26 cellular contexts compared by ENCODE assay signal in the genomic region with DNA sequence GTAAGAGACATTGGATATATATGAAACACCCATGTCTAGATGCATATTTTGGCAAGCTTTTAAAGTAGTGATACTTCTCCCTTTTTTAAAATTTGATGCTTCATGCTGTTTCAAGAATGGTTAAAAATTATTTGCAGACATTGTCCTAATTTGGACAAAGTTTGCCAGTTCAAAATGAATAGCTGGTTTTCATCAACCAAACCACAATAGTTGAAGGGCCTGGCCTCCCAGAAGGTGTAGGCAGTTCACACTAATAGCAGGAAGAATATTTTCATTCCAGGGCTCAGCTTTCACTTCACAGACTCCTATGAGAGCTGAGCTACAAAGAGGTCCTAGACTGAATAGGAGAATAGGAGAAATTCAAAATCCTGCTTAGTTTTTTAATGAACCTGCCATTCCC.
"Had no signal": no experiment of that assay in that cellular context is flagged by ENCODE, and none has a peak within 500 bp of the region (broad histone marks: within the 10 kb centered on the region; RNA-seq: fewer than 3 reads in every experiment).

No MANE protein-coding gene starts in this region.

- H3K4me1 ChIP-seq: parathyroid adenoma, psoas muscle, spleen, testis, uterus had no signal

- H3K4me3 Mint-ChIP-seq: activated B cell treated with CpG ODN at 0.5 μM for 24 hours; activated CD8-positive, alpha-beta memory T cell treated with anti-CD3 and anti-CD28 coated beads, Interleukin-2, amount 10 ng/mL, durations not matched to agents 7 days and 5 days; activated CD8-positive, alpha-beta T cell treated with anti-CD3 and anti-CD28 coated beads, Interleukin-2, amount 10 ng/mL, durations not matched to agents 7 days and 5 days; activated naive CD4-positive, alpha-beta T cell treated with anti-CD3 and anti-CD28 coated beads, Interleukin-2, amount 50 U/mL, for 24 hours; activated naive CD8-positive, alpha-beta T cell treated with anti-CD3 and anti-CD28 coated beads, Interleukin-2, amount 50 U/mL, for 24 hours; endodermal cell; naive thymus-derived CD4-positive, alpha-beta T cell; neural crest cell; type B pancreatic cell had no signal

- H3K36me3 ChIP-seq: cardiac muscle cell, spleen, uterus had no signal

- H3K79me2 ChIP-seq: parathyroid adenoma had no signal

- H3K9me3 ChIP-seq: psoas muscle, spleen, testis, uterus had no signal

- H3K4me1 Mint-ChIP-seq: activated B cell treated with CpG ODN at 0.5 μM for 24 hours; activated CD8-positive, alpha-beta memory T cell treated with anti-CD3 and anti-CD28 coated beads, Interleukin-2, amount 10 ng/mL, durations not matched to agents 7 days and 5 days; activated naive CD4-positive, alpha-beta T cell treated with anti-CD3 and anti-CD28 coated beads, Interleukin-2, amount 50 U/mL, for 24 hours; activated naive CD8-positive, alpha-beta T cell treated with anti-CD3 and anti-CD28 coated beads, Interleukin-2, amount 50 U/mL, for 24 hours; endodermal cell; naive thymus-derived CD4-positive, alpha-beta T cell had no signal

- H3K27ac ChIP-seq: cardiac muscle cell, parathyroid adenoma, psoas muscle, spleen, testis, uterus had no signal

- H3K4me3 ChIP-seq: cardiac muscle cell, psoas muscle, spleen, testis, uterus had no signal

- H3K27ac Mint-ChIP-seq: activated B cell treated with CpG ODN at 0.5 μM for 24 hours; activated CD8-positive, alpha-beta memory T cell treated with anti-CD3 and anti-CD28 coated beads, Interleukin-2, amount 10 ng/mL, durations not matched to agents 7 days and 5 days; activated CD8-positive, alpha-beta T cell treated with anti-CD3 and anti-CD28 coated beads, Interleukin-2, amount 10 ng/mL, durations not matched to agents 7 days and 5 days; activated naive CD4-positive, alpha-beta T cell treated with anti-CD3 and anti-CD28 coated beads, Interleukin-2, amount 50 U/mL, for 24 hours; activated naive CD8-positive, alpha-beta T cell treated with anti-CD3 and anti-CD28 coated beads, Interleukin-2, amount 50 U/mL, for 24 hours; activated T-helper 2 cell treated with anti-CD3 and anti-CD28 coated beads, Interferon-gamma antibody, Interleukin-2, Interleukin-4, amounts not matched to agents 10 μg/mL and 5 μg/mL and 100 μg/mL, durations not matched to agents 14 hours and 24 hours and 36 hours; endodermal cell; naive thymus-derived CD4-positive, alpha-beta T cell; type B pancreatic cell had no signal

- H3K36me3 Mint-ChIP-seq: activated CD8-positive, alpha-beta memory T cell treated with anti-CD3 and anti-CD28 coated beads, Interleukin-2, amount 10 ng/mL, durations not matched to agents 7 days and 5 days; activated naive CD4-positive, alpha-beta T cell treated with anti-CD3 and anti-CD28 coated beads, Interleukin-2, amount 50 U/mL, for 24 hours; brain; naive thymus-derived CD4-positive, alpha-beta T cell; type B pancreatic cell had no signal

- H3K9me3 Mint-ChIP-seq: activated B cell treated with CpG ODN at 0.5 μM for 24 hours; activated naive CD4-positive, alpha-beta T cell treated with anti-CD3 and anti-CD28 coated beads, Interleukin-2, amount 50 U/mL, for 24 hours; activated naive CD8-positive, alpha-beta T cell treated with anti-CD3 and anti-CD28 coated beads, Interleukin-2, amount 50 U/mL, for 24 hours; activated T-helper 2 cell treated with anti-CD3 and anti-CD28 coated beads, Interferon-gamma antibody, Interleukin-2, Interleukin-4, amounts not matched to agents 10 μg/mL and 5 μg/mL and 100 μg/mL, durations not matched to agents 14 hours and 24 hours and 36 hours; endodermal cell; neural crest cell; type B pancreatic cell had no signal

- ATAC-seq: activated CD8-positive, alpha-beta memory T cell treated with anti-CD3 and anti-CD28 coated beads, Interleukin-2, amount 10 ng/mL, durations not matched to agents 7 days and 5 days; activated CD8-positive, alpha-beta T cell treated with anti-CD3 and anti-CD28 coated beads, Interleukin-2, amount 10 ng/mL, durations not matched to agents 7 days and 5 days; activated naive CD8-positive, alpha-beta T cell treated with anti-CD3 and anti-CD28 coated beads, Interleukin-2, amount 50 U/mL, for 24 hours; esophagus mucosa; left ventricle myocardium superior; naive thymus-derived CD4-positive, alpha-beta T cell; psoas muscle; stimulated activated naive CD8-positive, alpha-beta T cell treated with anti-CD3 and anti-CD28 coated beads, Interleukin-15, Interleukin-2, amounts not matched to agents 100 U/mL and 50 U/mL, for 24 hours had no signal

- H3K27me3 Mint-ChIP-seq: activated B cell treated with CpG ODN at 0.5 μM for 24 hours, brain, type B pancreatic cell had no signal

- DNase-seq: activated B cell treated with CpG ODN at 0.5 μM for 24 hours; activated CD8-positive, alpha-beta memory T cell treated with anti-CD3 and anti-CD28 coated beads, Interleukin-2, amount 10 ng/mL, durations not matched to agents 7 days and 5 days; activated CD8-positive, alpha-beta T cell treated with anti-CD3 and anti-CD28 coated beads, Interleukin-2, amount 10 ng/mL, durations not matched to agents 7 days and 5 days; activated naive CD8-positive, alpha-beta T cell treated with anti-CD3 and anti-CD28 coated beads, Interleukin-2, amount 50 U/mL, for 24 hours; activated T-cell treated with anti-CD3 and anti-CD28 coated beads, Interleukin-2, amount 50 U/mL, for 48 hours; aorta; endodermal cell; foreskin melanocyte; islet precursor cell; left ventricle myocardium superior; naive thymus-derived CD4-positive, alpha-beta T cell; psoas muscle; spleen; stimulated activated CD4-positive, alpha-beta T cell treated with anti-CD3 and anti-CD28 coated beads, Interleukin-2, amount 100 ng/mL, for 48 hours; stimulated activated naive CD8-positive, alpha-beta T cell treated with anti-CD3 and anti-CD28 coated beads, Interleukin-15, Interleukin-2, amounts not matched to agents 100 U/mL and 50 U/mL, for 24 hours; T-helper 2 cell; testis; uterus had no signal

- H3K27me3 ChIP-seq: cardiac muscle cell, spleen, testis, uterus had no signal

- H2AFZ ChIP-seq: parathyroid adenoma had no signal

- H3K9ac ChIP-seq: parathyroid adenoma had no signal
